1 cellular context compared by ENCODE assay signal in the genomic region with DNA sequence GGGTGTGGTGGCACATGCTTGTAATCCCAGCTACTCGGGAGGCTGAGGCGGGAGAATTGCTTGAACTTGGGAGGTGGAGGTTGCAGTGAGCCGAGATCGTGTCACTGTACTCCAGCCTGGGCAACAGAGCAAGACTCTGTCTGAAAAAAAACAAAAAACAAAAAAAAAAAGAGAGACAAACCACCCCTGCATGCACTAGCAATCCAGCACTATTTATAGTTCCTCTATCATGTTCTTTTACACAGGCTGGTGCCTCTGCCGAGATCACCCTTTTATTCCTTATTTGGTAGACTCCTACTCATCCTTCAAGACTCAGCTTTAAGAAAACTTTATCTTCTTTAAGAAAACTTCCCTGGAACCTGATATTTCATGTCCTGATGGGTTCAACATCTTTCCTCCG.
TF ChIP-seq lines count a peak whose summit lies in the region.

No MANE protein-coding gene starts in this region.

TF ChIP-seq in HepG2, 621 proteins besides CTCF, POLR2A, EP300 and RAD21:
- TF ChIP-seq RXRB (CRISPR knock-in tag; IDR thresholded peaks at IDR 0.05; ENCODE audit: borderline replicate concordance) = 0 out of 2 replicates have a peak, but pooled peaks have one; percentile 17
- TF ChIP-seq ZNF121 (CRISPR knock-in tag; IDR thresholded peaks at IDR 0.05) = peak; percentile 45; the same call in 1 of the 2 replicates
- peak; percentile 61 for TF ChIP-seq RBM22 (optimal IDR thresholded peaks at IDR 0.05; ENCODE audit: low read length)
- peak; percentile 5; the same call in 1 of the 2 replicates for TF ChIP-seq POLR2G (IDR thresholded peaks at IDR 0.05; ENCODE audit: low read depth, low read length)
